In genomic region chr2:226835796-226836547, GRCh38 we compare ENCODE assay signal across 8 cellular contexts. TPM values are rescaled to one million over a fixed set of nuclear protein-coding genes. Genes with fewer than 3 reads are reported as not detected.
DNase-seq lines count a peak whose midpoint lies in the region; ATAC-seq and TF ChIP-seq lines count a peak whose summit lies in the region.

TSS of gene RHBDD1 (plus strand) at chr2:226836054. CDS start at chr2:226864694, 28,640 bp downstream.

- H3K9me3 Mint-ChIP-seq in natural killer cell treated with Interleukin-12 subunit alpha and Interleukin-12 subunit beta and Interleukin-15 and Interleukin-18, amount 100 ng/mL, for 72 hours = no peaks in the 10 kb centered on the region

- H3K79me2 ChIP-seq in DOHH2 (ENCODE audit: control insufficient read depth, low read length) = peaks cover 45% of the 10 kb centered on the region
- H3K79me2 ChIP-seq in GM23248 (ENCODE audit: insufficient read depth) = peaks cover 43% of the 10 kb centered on the region

- peak within 1 kb of the TSS; percentile 92 for H3K9ac ChIP-seq in GM23248

- peak within 1 kb of the TSS; percentile 89 for H3K4me3 Mint-ChIP-seq in natural killer cell treated with Interleukin-12 subunit alpha and Interleukin-12 subunit beta and Interleukin-15 and Interleukin-18, amount 100 ng/mL, for 72 hours

- H3K27ac Mint-ChIP-seq in natural killer cell treated with Interleukin-12 subunit alpha and Interleukin-12 subunit beta and Interleukin-15 and Interleukin-18, amount 100 ng/mL, for 72 hours = peak within 1 kb of the TSS; percentile 97

- H3K27me3 ChIP-seq in DOHH2 (ENCODE audit: control insufficient read depth, low read length) = no peaks in the 10 kb centered on the region
- H3K27me3 ChIP-seq in GM23248 (replicated peaks; ENCODE audit: insufficient read depth) = no peaks in the 10 kb centered on the region

- H3K36me3 ChIP-seq in DOHH2 (ENCODE audit: control insufficient read depth, low read length) (peaks cover 34% of the 10 kb centered on the region), GM23248 (ENCODE audit: low read depth) (no peaks in the 10 kb centered on the region)

- peaks cover 17% of the 10 kb centered on the region for H3F3A ChIP-seq in DOHH2 (ENCODE audit: control insufficient read depth, insufficient read depth)
- peaks cover 13% of the 10 kb centered on the region for H3F3A ChIP-seq in GM23248 (ENCODE audit: insufficient read depth)

- peaks cover 24 to 30% of the 10 kb centered on the region in 2 donors for H3K4me1 Mint-ChIP-seq in natural killer cell treated with Interleukin-12 subunit alpha and Interleukin-12 subunit beta and Interleukin-15 and Interleukin-18, amount 100 ng/mL, for 72 hours (ENCODE audit: low read depth in 2 of 2)

- H3K4me2 ChIP-seq in DOHH2 (ENCODE audit: low read length) = peak within 1 kb of the TSS; percentile 82
- H3K4me2 ChIP-seq in GM23248 (ENCODE audit: unreplicated experiment) = peak within 1 kb of the TSS; percentile 98

- H3K36me3 Mint-ChIP-seq in natural killer cell treated with Interleukin-12 subunit alpha and Interleukin-12 subunit beta and Interleukin-15 and Interleukin-18, amount 100 ng/mL, for 72 hours = peaks cover 6% of the 10 kb centered on the region

- H3K4me3 ChIP-seq in DOHH2 (ENCODE audit: low read length) = peak within 1 kb of the TSS; percentile 80
- peak within 1 kb of the TSS; percentile 84 for H3K4me3 ChIP-seq in GM23248

- ATAC-seq in natural killer cell treated with Interleukin-12 subunit alpha and Interleukin-12 subunit beta and Interleukin-15 and Interleukin-18, amount 100 ng/mL, for 72 hours = peak; percentile 94 to 96
- ATAC-seq in stimulated activated naive CD8-positive, alpha-beta T cell treated with anti-CD3 and anti-CD28 coated beads, Interleukin-15, Interleukin-2, amounts not matched to agents 100 U/mL and 50 U/mL, for 24 hours = peak; percentile 90

- TF ChIP-seq CTCF in DOHH2 (IDR thresholded peaks at IDR 0.05; ENCODE audit: low read depth, low read length, poor library complexity, severe bottlenecking) = no peak

- in situ Hi-C loops in GM23248 (cut with MboI) = no loop called here

- H3K9me2 ChIP-seq in DOHH2 (replicated peaks; ENCODE audit: control insufficient read depth, low read length) = no peaks in the 10 kb centered on the region
- no peaks in the 10 kb centered on the region for H3K9me2 ChIP-seq in GM23248 (ENCODE audit: insufficient read depth)

- H3K9me3 ChIP-seq in DOHH2 (ENCODE audit: control insufficient read depth, insufficient read depth, low read length) = peaks cover 5% of the 10 kb centered on the region
- no peaks in the 10 kb centered on the region for H3K9me3 ChIP-seq in GM23248 (ENCODE audit: low read depth)

- H3K4me1 ChIP-seq in DOHH2 (ENCODE audit: control insufficient read depth, low read length) = peaks cover 46% of the 10 kb centered on the region
- peaks cover 23% of the 10 kb centered on the region for H3K4me1 ChIP-seq in GM23248 (ENCODE audit: insufficient read depth)

- peak; percentile 86 for TF ChIP-seq POLR2A in Raji (IDR thresholded peaks at IDR 0.05; ENCODE audit: insufficient read depth, low read depth, low read length)

- H4K20me1 ChIP-seq in DOHH2 (ENCODE audit: control insufficient read depth, insufficient read depth, low read depth, low read length) (no peaks in the 10 kb centered on the region), GM23248 (ENCODE audit: insufficient read depth) (no peaks in the 10 kb centered on the region)

- 1 to 2% methylated on average over 62 to 75 of the region's 75 CpGs for WGBS in GM23248 (ENCODE audit: low coverage in 1 of 2, low lambda C conversion rate in 2 of 2, missing lambda C conversion rate in 2 of 2), 2 experiments

- no peaks in the 10 kb centered on the region for H3K27me3 Mint-ChIP-seq in natural killer cell treated with Interleukin-12 subunit alpha and Interleukin-12 subunit beta and Interleukin-15 and Interleukin-18, amount 100 ng/mL, for 72 hours

- peak within 1 kb of the TSS; percentile 96 for H2AFZ ChIP-seq in GM23248

- peak within 1 kb of the TSS; percentile 90 for H3K27ac ChIP-seq in DOHH2 (ENCODE audit: low read depth, low read length)
- peak within 1 kb of the TSS; percentile 93 for H3K27ac ChIP-seq in GM23248

- DNase-seq in GM23248 (peak; percentile 98), Kasumi-1 (lab: John Stamatoyannopoulos, UW) (peak; percentile 72 to 73), fibroblast of peridontal ligament (ENCODE audit: extremely low read depth) (peak; percentile 91)
- DNase-seq in activated T-helper 9 cell treated with anti-CD3 and anti-CD28 coated beads, Interleukin-2, amount 50 U/mL, for 16 hours (ENCODE audit: low read depth) = peak; percentile 93
- DNase-seq in natural killer cell treated with Interleukin-12 subunit alpha and Interleukin-12 subunit beta and Interleukin-15 and Interleukin-18, amount 100 ng/mL, for 72 hours (ENCODE audit: low spot score) = peak; percentile 96
- peak; percentile 94 for DNase-seq in stimulated activated naive CD8-positive, alpha-beta T cell treated with anti-CD3 and anti-CD28 coated beads, Interleukin-15, Interleukin-2, amounts not matched to agents 100 U/mL and 50 U/mL, for 24 hours

RNA-seq across cellular contexts. Expression of gene RHBDD1, which starts in this region (rescaled TPM):
- total RNA-seq in GM23248 (2014; rRNA removed; shearing (Covaris generic)) = 7.8 and 24.3 TPM in 2 replicates
- polyA plus RNA-seq in GM23248 (2016; fragmentation: Nextera tagmentation; extraction: Ambion mirVana) = 30.9 and 33.7 TPM in 2 replicates
- total RNA-seq in natural killer cell treated with Interleukin-12 subunit alpha and Interleukin-12 subunit beta and Interleukin-15 and Interleukin-18, amount 100 ng/mL, for 72 hours = 10 to 100 TPM; 40.1 to 43.3 TPM

Comparison
In these comparisons a context has a peak if more than half of its experiments do, and no peak if none do; other contexts are left out.
1. Peak in every context shown above with its lines: DNase-seq, ATAC-seq, H3K4me3 ChIP-seq and H3K27ac ChIP-seq.